In the genomic region with DNA sequence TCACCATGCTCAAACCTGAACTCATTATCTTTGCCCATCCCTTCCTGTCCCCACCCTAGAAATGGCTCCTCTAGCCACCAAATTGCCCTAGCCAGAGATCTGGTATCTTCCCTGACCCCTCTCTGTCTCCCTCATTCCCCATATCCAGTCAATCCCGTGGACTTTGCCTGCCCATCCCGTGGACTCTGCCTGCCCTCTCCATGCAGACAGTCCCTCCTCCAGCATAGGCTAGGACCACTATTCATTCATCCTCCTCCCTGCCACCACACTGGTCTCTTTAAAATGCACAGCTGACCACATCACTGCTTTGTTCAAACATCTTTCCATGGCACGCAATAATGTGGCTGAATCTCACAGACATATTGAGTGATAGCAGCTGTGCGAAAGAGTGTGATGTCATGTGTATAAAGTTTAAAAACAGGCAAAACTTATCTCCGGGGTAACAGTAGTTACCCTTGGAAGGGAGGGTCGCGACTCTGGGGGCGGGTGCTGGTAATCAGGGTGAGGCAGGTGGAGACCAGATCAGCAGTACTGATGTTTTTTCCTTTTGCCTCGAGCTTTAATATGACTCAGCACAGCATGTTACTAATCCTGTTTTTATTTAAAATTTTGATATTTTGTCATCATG, we compare ENCODE assay signal across 1 cellular context.
TF ChIP-seq lines count a peak whose summit lies in the region.

No MANE protein-coding gene starts in this region.

TF ChIP-seq in GM12878, 131 proteins besides CTCF, POLR2A, EP300 and RAD21 (continued from another document):
- TF ChIP-seq, protein P1, sequence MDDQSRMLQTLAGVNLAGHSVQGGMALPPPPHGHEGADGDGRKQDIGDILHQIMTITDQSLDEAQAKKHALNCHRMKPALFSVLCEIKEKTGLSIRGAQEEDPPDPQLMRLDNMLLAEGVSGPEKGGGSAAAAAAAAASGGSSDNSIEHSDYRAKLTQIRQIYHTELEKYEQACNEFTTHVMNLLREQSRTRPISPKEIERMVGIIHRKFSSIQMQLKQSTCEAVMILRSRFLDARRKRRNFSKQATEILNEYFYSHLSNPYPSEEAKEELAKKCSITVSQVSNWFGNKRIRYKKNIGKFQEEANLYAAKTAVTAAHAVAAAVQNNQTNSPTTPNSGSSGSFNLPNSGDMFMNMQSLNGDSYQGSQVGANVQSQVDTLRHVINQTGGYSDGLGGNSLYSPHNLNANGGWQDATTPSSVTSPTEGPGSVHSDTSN (IDR thresholded peaks at IDR 0.05; ENCODE audit: insufficient replicate concordance, low read depth, low read length), result peak; percentile 49
- TF ChIP-seq ZBED1 (IDR thresholded peaks at IDR 0.05; ENCODE audit: borderline replicate concordance) (0 out of 2 replicates have a peak, but pooled peaks have one; percentile 52), TCF12 (IDR thresholded peaks at IDR 0.05; ENCODE audit: low read depth, low read length) (peak; percentile 47; the same call in 1 of the 2 replicates), CREM (IDR thresholded peaks at IDR 0.05; ENCODE audit: low read depth) (peak; percentile 67), TCF3 (IDR thresholded peaks at IDR 0.05; ENCODE audit: borderline replicate concordance, insufficient read depth, low read depth, low read length) (peak; percentile 80; the same call in 1 of the 2 replicates)
